In genomic region chr19:42552086-42553065, GRCh38 we compare ENCODE assay signal across 25 cellular contexts. TPM values are rescaled to one million over a fixed set of nuclear protein-coding genes. Genes with fewer than 3 reads are reported as not detected.
DNase-seq lines count a peak whose midpoint lies in the region; ATAC-seq, FAIRE-seq and TF ChIP-seq lines count a peak whose summit lies in the region.
"Had no signal": no experiment of that assay in that cellular context is flagged by ENCODE, and none has a peak within 500 bp of the region (broad histone marks: within the 10 kb centered on the region; RNA-seq: fewer than 3 reads in every experiment).

No MANE protein-coding gene starts in this region.

- no peak overlapping the region for H3K14ac ChIP-seq in H1 (ENCODE audit: insufficient read length)

- no peak for TF ChIP-seq RAD21 in H1 (IDR thresholded peaks at IDR 0.05 in 1 of 2, conservative IDR thresholded peaks at IDR 0.05 in 1 of 2; ENCODE audit: low read depth in 2 of 2, low read length in 2 of 2)

- no peak overlapping the region for H3K18ac ChIP-seq in H1 (ENCODE audit: extremely low read depth, low read length)

- peak overlapping the region; percentile 53; the same call in 1 of the 2 replicates for H2AK5ac ChIP-seq in H1 (ENCODE audit: low read depth, low read length)

- no peaks in the 10 kb centered on the region for H3K79me2 ChIP-seq in H1 (ENCODE audit: control insufficient read depth in 1 of 2, insufficient read depth in 2 of 2, low read length in 2 of 2)

- no peaks in the 10 kb centered on the region for H3K23me2 ChIP-seq in H1 (ENCODE audit: low read depth, low read length)

- no peaks in the 10 kb centered on the region for H4K20me1 ChIP-seq in H1 (replicated peaks in 1 of 2; ENCODE audit: control insufficient read depth in 1 of 2, insufficient read depth in 2 of 2, low read length in 2 of 2)

- no peak overlapping the region for H2BK20ac ChIP-seq in H1 (ENCODE audit: low read length)

- no peak overlapping the region; the same call in 1 of the 2 replicates for H4K8ac ChIP-seq in H1 (ENCODE audit: extremely low read depth, insufficient read depth, low read length)

- H2BK12ac ChIP-seq in H1 (ENCODE audit: low read depth, low read length), result peak overlapping the region; percentile 84; the same call in 1 of the 2 replicates

- no peaks in the 10 kb centered on the region; a peak in 3 of 7 replicates for H3K27me3 ChIP-seq in H1 (replicated peaks in 1 of 4; ENCODE audit: control insufficient read depth in 3 of 4, extremely low read depth in 1 of 4, insufficient read depth in 3 of 4, low read length in 3 of 4)

- TF ChIP-seq EP300 in H1 (IDR thresholded peaks at IDR 0.05; ENCODE audit: borderline replicate concordance in 1 of 2, low read depth in 2 of 2, low read length in 2 of 2), result no peak

- TF ChIP-seq CTCF in H1 (IDR thresholded peaks at IDR 0.05; ENCODE audit: control extremely low read depth in 1 of 3, insufficient read depth in 1 of 3, low read depth in 1 of 3, low read length in 3 of 3), result no peak
- TF ChIP-seq CTCF in osteocyte (IDR thresholded peaks at IDR 0.05), result no peak

- H3K4me2 ChIP-seq in H1 (ENCODE audit: insufficient read depth in 1 of 2, low read depth in 2 of 2, low read length in 2 of 2), result no peak overlapping the region
- H3K4me2 ChIP-seq: PC-9 had no signal

- 0 out of 2 replicates have a peak overlapping the region, but pooled peaks have one; percentile 35 for H2BK5ac ChIP-seq in H1 (ENCODE audit: low read depth, low read length)

- no peaks in the 10 kb centered on the region for H3K36me3 Mint-ChIP-seq in osteocyte (ENCODE audit: unreplicated experiment)

- H3K9ac ChIP-seq in H1 (replicated peaks in 1 of 4; ENCODE audit: extremely low read depth in 1 of 4, low read depth in 3 of 4, low read length in 3 of 4), result no peak overlapping the region

- H3K79me1 ChIP-seq in H1 (ENCODE audit: low read depth, low read length), result no peaks in the 10 kb centered on the region

- peak; percentile 29 for DNase-seq in activated CD8-positive, alpha-beta memory T cell treated with anti-CD3 and anti-CD28 coated beads, Interleukin-2, amount 50 U/mL, for 48 hours
- no peak for DNase-seq in activated CD8-positive, alpha-beta memory T cell treated with anti-CD3 and anti-CD28 coated beads for 24 hours
- DNase-seq in H1 (ENCODE audit: low read depth in 1 of 2, low spot score in 2 of 2), result no peak
- peak; percentile 73 for DNase-seq in osteocyte (ENCODE audit: extremely low spot score, unreplicated experiment)
- DNase-seq in Kasumi-1 (lab: John Stamatoyannopoulos, UW), result no peak
- DNase-seq: 8988T; CD4-positive, alpha-beta T cell; GOT3; NCI-H1092; NCI-H1417 treated with DMSO at 0.1 percent for 48 hours; NCI-H1694 treated with DMSO at 0.1 percent for 48 hours; NCI-H2081; NCI-H2171 treated with DMSO at 0.1 percent for 48 hours; NCI-H345; NCI-H510A treated with DMSO at 0.1 percent for 48 hours; NCI-H82 had no signal

- H4K5ac ChIP-seq in H1 (ENCODE audit: insufficient read length, low read depth, low read length), result no peak overlapping the region

- no peak for FAIRE-seq in H1 (lab: Jason Lieb, UNC)
- FAIRE-seq: D721Med, GM18507 had no signal

- no peak overlapping the region for H3K27ac Mint-ChIP-seq in osteocyte (ENCODE audit: unreplicated experiment)
- H3K27ac Mint-ChIP-seq: CD4-positive, alpha-beta T cell had no signal

- no peak overlapping the region for H2BK120ac ChIP-seq in H1 (replicated peaks; ENCODE audit: low read depth, low read length)

- 0 out of 2 replicates have a peak overlapping the region, but pooled peaks have one; percentile 29 for H2BK15ac ChIP-seq in H1 (ENCODE audit: low read length)

- H2AFZ ChIP-seq in H1 (ENCODE audit: low read length), result no peak overlapping the region
- H2AFZ ChIP-seq: PC-9 had no signal

- CTCF ChIA-PET in H1 (lab: Charles Lee; ENCODE audit: partially characterized antibody), result interaction anchor here (0.9 to 4.8 kb wide), 7 partner anchors 10 to 114 kb away, joined by 3 to 30 read pairs (median 6); no protein-coding TSS in a partner anchor

- no peaks in the 10 kb centered on the region for H3K4me1 Mint-ChIP-seq in osteocyte (ENCODE audit: unreplicated experiment)

- no peaks in the 10 kb centered on the region for H3K36me3 ChIP-seq in H1 (ENCODE audit: control insufficient read depth in 2 of 4, insufficient read depth in 4 of 4, low read length in 3 of 4)
- H3K36me3 ChIP-seq: SJSA1 had no signal

- peak overlapping the region; percentile 64 for H4K91ac ChIP-seq in H1 (replicated peaks; ENCODE audit: insufficient read length, low read length)

- no peak overlapping the region for H3K4ac ChIP-seq in H1 (replicated peaks; ENCODE audit: insufficient read length, low read depth, low read length)

- TF ChIP-seq POLR2A in H1 (IDR thresholded peaks at IDR 0.05; ENCODE audit: control extremely low read depth in 1 of 2, low read depth in 2 of 2, low read length in 2 of 2), result no peak

- no peak overlapping the region for H3K4me3 Mint-ChIP-seq in osteocyte (ENCODE audit: unreplicated experiment)
- H3K4me3 Mint-ChIP-seq: CD4-positive, alpha-beta T cell had no signal

- no peak overlapping the region for H3K56ac ChIP-seq in H1 (replicated peaks; ENCODE audit: insufficient read length, low read depth, low read length)

- H3K27ac ChIP-seq in H1 (ENCODE audit: low read depth, low read length), result no peak overlapping the region
- H3K27ac ChIP-seq: PC-9, SJSA1 had no signal

- peaks cover 4 to 11% of the 10 kb centered on the region in 2 experiments; a peak in 1 of 4 replicates for H3K9me3 ChIP-seq in H1 (ENCODE audit: insufficient read depth in 2 of 2, low read depth in 1 of 2, low read length in 1 of 2)
- H3K9me3 ChIP-seq: SJSA1 had no signal

- H3K4me1 ChIP-seq in H1 (replicated peaks in 1 of 4; ENCODE audit: control insufficient read depth in 3 of 4, insufficient read depth in 4 of 4, low read length in 3 of 4), result peaks cover 0 to 12% (median 8%) of the 10 kb centered on the region in 4 experiments; a peak in 6 of 7 replicates
- H3K4me1 ChIP-seq: SJSA1 had no signal

- no peak overlapping the region for H3K23ac ChIP-seq in H1 (ENCODE audit: insufficient read length)

- H3K9me3 Mint-ChIP-seq in osteocyte (ENCODE audit: unreplicated experiment), result peaks cover 9% of the 10 kb centered on the region

- 84% methylated on average over 8 of the region's 8 CpGs; no CpG with 5 or more reads in 1 of the 2 experiments for WGBS in H1 (ENCODE audit: extremely low coverage in 1 of 2, insufficient coverage in 1 of 2, insufficient read length in 1 of 2, insufficient replicate concordance in 2 of 2, low coverage in 1 of 2, low lambda C conversion rate in 2 of 2, missing lambda C conversion rate in 1 of 2), 2 experiments

- POLR2A ChIA-PET in H1 (lab: Charles Lee; ENCODE audit: partially characterized antibody), result no interaction called here

- ATAC-seq in GM19328 (IDR thresholded peaks at IDR 0.05; ENCODE audit: unreplicated experiment) (no peak), HG02588 (IDR thresholded peaks at IDR 0.05; ENCODE audit: unreplicated experiment) (no peak)

- peaks cover 2% of the 10 kb centered on the region for H3K27me3 Mint-ChIP-seq in osteocyte (ENCODE audit: unreplicated experiment)

- H3K4me3 ChIP-seq in H1 (ENCODE audit: extremely low read depth in 1 of 4, insufficient read depth in 2 of 4, low read depth in 3 of 4, low read length in 4 of 4), result no peak overlapping the region
- H3K4me3 ChIP-seq: PC-9, SJSA1 had no signal

TF ChIP-seq in H1, 55 proteins besides CTCF, POLR2A, EP300 and RAD21:
- TF ChIP-seq SIN3A (conservative IDR thresholded peaks at IDR 0.05 in 1 of 2, IDR thresholded peaks at IDR 0.05 in 1 of 2; ENCODE audit: low read depth in 1 of 2, low read length in 2 of 2) (no peak), HDAC6 (IDR thresholded peaks at IDR 0.05; ENCODE audit: low read depth, low read length) (no peak), NRF1 (IDR thresholded peaks at IDR 0.05; ENCODE audit: low read depth, low read length) (no peak), BACH1 (IDR thresholded peaks at IDR 0.05; ENCODE audit: low read length) (no peak), CREB1 (IDR thresholded peaks at IDR 0.05) (no peak), CTBP2 (IDR thresholded peaks at IDR 0.05; ENCODE audit: borderline replicate concordance, insufficient read depth, insufficient read length, low read length) (no peak), NANOG (IDR thresholded peaks at IDR 0.05; ENCODE audit: insufficient read depth, low read depth, low read length, poor library complexity, severe bottlenecking) (no peak), TAF7 (optimal IDR thresholded peaks at IDR 0.05; ENCODE audit: borderline replicate concordance, low read depth, low read length) (no peak)

RNA-seq across cellular contexts. Expression of gene CEACAM1, which starts 24.1 kb away (rescaled TPM):
- total RNA-seq in H1 (2021; fragmentation: NEBNext Ultra II Directional; extraction: Animal tissue kit (Norgen Biotek cat#: 25700)), result 1.8 and 2.0 TPM in 2 replicates
- polyA plus RNA-seq in H1 (2011; rRNA removed), result 2.0 and 3.6 TPM in 2 replicates
- 3.3 TPM for polyA plus RNA-seq in H1 (2011; cell fraction: cytosol; rRNA removed)
- polyA plus RNA-seq in H1 (2011; cell fraction: nucleus; rRNA removed), result 4.8 TPM
- polyA plus RNA-seq in H1 (2012, experiment 1 of 2), result 1.4 to 4.3 TPM (median 1.9 TPM) in 4 replicates
- 0.51 TPM for polyA plus RNA-seq in H1 (2012, experiment 2 of 2)
- polyA plus RNA-seq in H1 (2013, experiment 1 of 2), result 3.7 TPM
- 3.3 TPM for polyA plus RNA-seq in H1 (2013, experiment 2 of 2)
- 2.5 and 5.5 TPM in 2 replicates for polyA minus RNA-seq in H1 (2011; rRNA and poly(A)+ RNA removed)
- polyA minus RNA-seq in H1 (2011; cell fraction: cytosol; rRNA and poly(A)+ RNA removed), result 2.0 TPM
- polyA minus RNA-seq in H1 (2011; cell fraction: nucleus; rRNA and poly(A)+ RNA removed), result 2.4 TPM
- not detected in 2 replicates for total RNA-seq in osteocyte
- total RNA-seq: SJSA1 had no signal

RNA-seq across cellular contexts. Expression of gene CEACAM8, which starts 42.3 kb away (rescaled TPM):
- total RNA-seq in H1 (2021; fragmentation: NEBNext Ultra II Directional; extraction: Animal tissue kit (Norgen Biotek cat#: 25700)), result not detected in 2 replicates
- polyA plus RNA-seq in H1 (2011; rRNA removed), result not detected in 2 replicates
- not detected for polyA plus RNA-seq in H1 (2011; cell fraction: cytosol; rRNA removed)
- not detected for polyA plus RNA-seq in H1 (2011; cell fraction: nucleus; rRNA removed)
- not detected in 4 replicates for polyA plus RNA-seq in H1 (2012, experiment 1 of 2)
- polyA plus RNA-seq in H1 (2012, experiment 2 of 2), result not detected
- polyA plus RNA-seq in H1 (2013, experiment 1 of 2), result not detected
- polyA plus RNA-seq in H1 (2013, experiment 2 of 2), result not detected
- not detected in 2 replicates for polyA minus RNA-seq in H1 (2011; rRNA and poly(A)+ RNA removed)
- polyA minus RNA-seq in H1 (2011; cell fraction: cytosol; rRNA and poly(A)+ RNA removed), result not detected
- polyA minus RNA-seq in H1 (2011; cell fraction: nucleus; rRNA and poly(A)+ RNA removed), result not detected
- not detected in 2 replicates for total RNA-seq in osteocyte
- total RNA-seq: CD4-positive, alpha-beta T cell; PC-9; Right ventricle myocardium inferior; RPMI7951; SJSA1 had no signal
- polyA plus RNA-seq: BJ had no signal

Comparison
In these comparisons a context has a peak if more than half of its experiments do, and no peak if none do; other contexts are left out.
1. DNase-seq: peak in activated CD8-positive, alpha-beta memory T cell treated with anti-CD3 and anti-CD28 coated beads, Interleukin-2, amount 50 U/mL, for 48 hours (single experiment) and osteocyte (single experiment); none in activated CD8-positive, alpha-beta memory T cell treated with anti-CD3 and anti-CD28 coated beads for 24 hours (single experiment), H1 (0 of 2) and Kasumi-1 (0 of 2).